9 cellular contexts compared by ENCODE assay signal in genomic region chr6:110476046-110476849, GRCh38. TPM values are rescaled to one million over a fixed set of nuclear protein-coding genes. Genes with fewer than 3 reads are reported as not detected.
DNase-seq lines count a peak whose midpoint lies in the region; ATAC-seq and TF ChIP-seq lines count a peak whose summit lies in the region.
"Had no signal": no experiment of that assay in that cellular context is flagged by ENCODE, and none has a peak within 500 bp of the region (broad histone marks: within the 10 kb centered on the region; RNA-seq: fewer than 3 reads in every experiment).

A gene with protein sequence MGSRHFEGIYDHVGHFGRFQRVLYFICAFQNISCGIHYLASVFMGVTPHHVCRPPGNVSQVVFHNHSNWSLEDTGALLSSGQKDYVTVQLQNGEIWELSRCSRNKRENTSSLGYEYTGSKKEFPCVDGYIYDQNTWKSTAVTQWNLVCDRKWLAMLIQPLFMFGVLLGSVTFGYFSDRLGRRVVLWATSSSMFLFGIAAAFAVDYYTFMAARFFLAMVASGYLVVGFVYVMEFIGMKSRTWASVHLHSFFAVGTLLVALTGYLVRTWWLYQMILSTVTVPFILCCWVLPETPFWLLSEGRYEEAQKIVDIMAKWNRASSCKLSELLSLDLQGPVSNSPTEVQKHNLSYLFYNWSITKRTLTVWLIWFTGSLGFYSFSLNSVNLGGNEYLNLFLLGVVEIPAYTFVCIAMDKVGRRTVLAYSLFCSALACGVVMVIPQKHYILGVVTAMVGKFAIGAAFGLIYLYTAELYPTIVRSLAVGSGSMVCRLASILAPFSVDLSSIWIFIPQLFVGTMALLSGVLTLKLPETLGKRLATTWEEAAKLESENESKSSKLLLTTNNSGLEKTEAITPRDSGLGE (minus strand): TSS chr6:110476613. CDS start chr6:110476574, 39 bp downstream.

- H3K27me3 ChIP-seq in spleen (replicated peaks in 1 of 7), result peaks cover 0 to 41% (median 14%) of the 10 kb centered on the region in 7 donors

- TF ChIP-seq CTCF in HFFc6 (IDR thresholded peaks at IDR 0.05) (no peak), spleen (IDR thresholded peaks at IDR 0.05 in 8 of 11, conservative IDR thresholded peaks at IDR 0.05 in 3 of 11) (no peak), GM20000 (IDR thresholded peaks at IDR 0.05; ENCODE audit: extremely low read depth, missing control alignments) (no peak)

- H3K36me3 ChIP-seq in spleen, result no peaks in the 10 kb centered on the region

- intact Hi-C loops in Right ventricle myocardium inferior (cut with DNase I) (no loop called here), spleen (cut with DNase I; ENCODE audit: low total_unique reads) (no loop called here)

- ATAC-seq in Right ventricle myocardium inferior, result peak; percentile 10

- peaks cover 0 to 31% (median 17%) of the 10 kb centered on the region in 6 donors for H3K4me1 ChIP-seq in spleen

- peaks cover 0 to 9% (median 6%) of the 10 kb centered on the region in 8 donors for H3K9me3 ChIP-seq in spleen

- H3K27me3 Mint-ChIP-seq in HFFc6 (ENCODE audit: insufficient read depth), result peaks cover 46% of the 10 kb centered on the region
- H3K27me3 Mint-ChIP-seq in T-helper 1 cell treated with Interleukin-12 subunit alpha and Interleukin-12 subunit beta and Interleukin-4 antibody, amounts not matched to agents 30 μg/mL and 1 μg/mL, for 36 hours (ENCODE audit: low read depth), result peaks cover 49% of the 10 kb centered on the region

- no peaks in the 10 kb centered on the region for H3K9me3 Mint-ChIP-seq in HFFc6
- no peaks in the 10 kb centered on the region for H3K9me3 Mint-ChIP-seq in T-helper 1 cell treated with Interleukin-12 subunit alpha and Interleukin-12 subunit beta and Interleukin-4 antibody, amounts not matched to agents 30 μg/mL and 1 μg/mL, for 36 hours

- no peak for TF ChIP-seq POLR2A in spleen (IDR thresholded peaks at IDR 0.05)

- H3K4me3 ChIP-seq in spleen, result peak within 1 kb of the TSS in 7 of 8 donors; percentile 30 to 65 (median 35)

- H3K36me3 Mint-ChIP-seq in HFFc6 (ENCODE audit: low read depth), result no peaks in the 10 kb centered on the region
- no peaks in the 10 kb centered on the region for H3K36me3 Mint-ChIP-seq in T-helper 1 cell treated with Interleukin-12 subunit alpha and Interleukin-12 subunit beta and Interleukin-4 antibody, amounts not matched to agents 30 μg/mL and 1 μg/mL, for 36 hours (ENCODE audit: low read depth)

- H3K4me3 Mint-ChIP-seq in HFFc6, result peak within 1 kb of the TSS; percentile 31; the same call in 1 of the 2 replicates
- H3K4me3 Mint-ChIP-seq in T-helper 1 cell treated with Interleukin-12 subunit alpha and Interleukin-12 subunit beta and Interleukin-4 antibody, amounts not matched to agents 30 μg/mL and 1 μg/mL, for 36 hours, result peak within 1 kb of the TSS; percentile 43

- H3K27ac Mint-ChIP-seq in HFFc6, result no peak within 1 kb of the TSS
- H3K27ac Mint-ChIP-seq in T-helper 1 cell treated with Interleukin-12 subunit alpha and Interleukin-12 subunit beta and Interleukin-4 antibody, amounts not matched to agents 30 μg/mL and 1 μg/mL, for 36 hours, result no peak within 1 kb of the TSS

- DNase-seq in HFFc6, result no peak
- no peak for DNase-seq in Right ventricle myocardium inferior (ENCODE audit: missing footprints)
- DNase-seq in spleen, result peak; percentile 83
- DNase-seq in NCI-H1417 treated with DMSO at 0.1 percent for 48 hours (lab: John Stamatoyannopoulos, UW), result no peak
- DNase-seq in NCI-H187 treated with DMSO at 0.1 percent for 48 hours (lab: John Stamatoyannopoulos, UW), result no peak
- DNase-seq in GM20000 (ENCODE audit: low spot score), result no peak
- DNase-seq: NK-92 treated with Interleukin-12 subunit alpha and Interleukin-12 subunit beta, amount 100 ng/mL, for 24 hours; stimulated activated CD4-positive, alpha-beta T cell treated with anti-CD3 and anti-CD28 coated beads, Interleukin-1b, Interleukin-23, amount 100 ng/mL, for 48 hours had no signal

- H3K4me1 Mint-ChIP-seq in HFFc6 (ENCODE audit: low read depth), result no peaks in the 10 kb centered on the region
- H3K4me1 Mint-ChIP-seq in T-helper 1 cell treated with Interleukin-12 subunit alpha and Interleukin-12 subunit beta and Interleukin-4 antibody, amounts not matched to agents 30 μg/mL and 1 μg/mL, for 36 hours (ENCODE audit: low read depth), result peaks cover 2% of the 10 kb centered on the region

- WGBS in spleen, 5 donors, result 3 to 8% (median 3%) methylated on average over 61 to 84 of the region's 85 CpGs

- peak within 1 kb of the TSS in 6 of 8 donors; percentile 17 to 75 (median 42) for H3K27ac ChIP-seq in spleen

RNA-seq across cellular contexts. Expression of the gene that starts here (rescaled TPM):
- not detected for total RNA-seq in HFFc6 (2021; fragmentation: NEBNext Ultra II Directional; extraction: Animal tissue kit (Norgen Biotek cat#: 25700))
- total RNA-seq in Right ventricle myocardium inferior (0.32 TPM), spleen (1 to 10 TPM in 4 of 7 donors, under 1 TPM in 1, not detected in 2; 0.49 to 2.8 (median 2.0) TPM)
- under 1 TPM; 0.07 to 0.13 (median 0.12) TPM for polyA plus RNA-seq in spleen

Comparison
In these comparisons a context has a peak if more than half of its experiments do, and no peak if none do; other contexts are left out.
1. Peak in ATAC-seq in Right ventricle myocardium inferior; RNA of the gene not detected or under 1 TPM.